Comparison of ENCODE assay signal across 8 cellular contexts in genomic region chr4:36241771-36242170, GRCh38. TPM values are rescaled to one million over a fixed set of nuclear protein-coding genes. Genes with fewer than 3 reads are reported as not detected.
DNase-seq lines count a peak whose midpoint lies in the region; ATAC-seq and TF ChIP-seq lines count a peak whose summit lies in the region.

No MANE protein-coding gene starts in this region.

- H3K36me3 Mint-ChIP-seq in activated naive CD4-positive, alpha-beta T cell treated with anti-CD3 and anti-CD28 coated beads for 36 hours (ENCODE audit: low read depth), result peaks cover 31% of the 10 kb centered on the region
- peaks cover 30% of the 10 kb centered on the region for H3K36me3 Mint-ChIP-seq in activated B cell treated with CpG ODN at 0.5 μM for 24 hours (ENCODE audit: low read depth)

- peaks cover 8% of the 10 kb centered on the region for H3K9me3 Mint-ChIP-seq in activated naive CD4-positive, alpha-beta T cell treated with anti-CD3 and anti-CD28 coated beads for 36 hours
- peaks cover 4% of the 10 kb centered on the region for H3K9me3 Mint-ChIP-seq in activated B cell treated with CpG ODN at 0.5 μM for 24 hours

- POLR2A ChIA-PET in activated B cell treated with CpG ODN at 0.5 μM for 24 hours (lab: Charles Lee), result interaction anchor here (0.6 to 5.2 kb wide), 4 partner anchors 13 to 84 kb away, joined by 3 to 60 read pairs (median 7); no protein-coding TSS in a partner anchor

- DNase-seq in activated naive CD4-positive, alpha-beta T cell treated with anti-CD3 and anti-CD28 coated beads for 36 hours, result no peak
- DNase-seq in activated naive CD4-positive, alpha-beta T cell treated with Interleukin-2 at 50 U/mL for 16 hours, result no peak
- DNase-seq in activated B cell treated with CpG ODN at 0.5 μM for 24 hours, result no peak
- peak; percentile 82 for DNase-seq in medulla oblongata (ENCODE audit: extremely low spot score)
- DNase-seq in WERI-Rb-1, result no peak
- DNase-seq in NCI-H69 (lab: John Stamatoyannopoulos, UW), result no peak
- no peak for DNase-seq in NCI-H510A (lab: John Stamatoyannopoulos, UW)

- TF ChIP-seq CTCF in activated B cell treated with CpG ODN at 0.5 μM for 24 hours (IDR thresholded peaks at IDR 0.05) (no peak), WERI-Rb-1 (IDR thresholded peaks at IDR 0.05; ENCODE audit: low read depth, low read length) (no peak)

- no peak overlapping the region for H3K27ac ChIP-seq in WERI-Rb-1

- no peak overlapping the region for H3K4me3 ChIP-seq in WERI-Rb-1 (ENCODE audit: low read depth, low read length)

- peak overlapping the region; percentile 58 for H3K27ac Mint-ChIP-seq in activated naive CD4-positive, alpha-beta T cell treated with anti-CD3 and anti-CD28 coated beads for 36 hours
- peak overlapping the region; percentile 89 for H3K27ac Mint-ChIP-seq in activated B cell treated with CpG ODN at 0.5 μM for 24 hours

- H3K27me3 ChIP-seq in WERI-Rb-1 (ENCODE audit: insufficient read depth, low read depth, severe bottlenecking), result peaks cover 87% of the 10 kb centered on the region

- H3K36me3 ChIP-seq in WERI-Rb-1, result no peaks in the 10 kb centered on the region

- H3K27me3 Mint-ChIP-seq in activated naive CD4-positive, alpha-beta T cell treated with anti-CD3 and anti-CD28 coated beads for 36 hours (ENCODE audit: low read depth), result no peaks in the 10 kb centered on the region
- no peaks in the 10 kb centered on the region for H3K27me3 Mint-ChIP-seq in activated B cell treated with CpG ODN at 0.5 μM for 24 hours

- ATAC-seq in HG02885 (IDR thresholded peaks at IDR 0.05; ENCODE audit: poor library complexity, unreplicated experiment) (peak; percentile 46), activated B cell treated with CpG ODN at 0.5 μM for 24 hours (ENCODE audit: low read depth) (no peak)

- no peaks in the 10 kb centered on the region for H3K9me3 ChIP-seq in WERI-Rb-1 (ENCODE audit: severe bottlenecking)

- CTCF ChIA-PET in activated naive CD4-positive, alpha-beta T cell treated with anti-CD3 and anti-CD28 coated beads for 36 hours (lab: Charles Lee), result no interaction called here
- CTCF ChIA-PET in activated B cell treated with CpG ODN at 0.5 μM for 24 hours (lab: Charles Lee), result interaction anchor here (0.7 to 1.4 kb wide), 4 partner anchors 22 to 158 kb away, joined by 3 to 4 read pairs (median 3); no protein-coding TSS in a partner anchor

- intact Hi-C loops in activated naive CD4-positive, alpha-beta T cell treated with anti-CD3 and anti-CD28 coated beads for 36 hours (cut with micrococcal nuclease), result loop anchor here (1.0 to 5.0 kb wide), 2 partner anchors 32 to 269 kb away; no protein-coding TSS in a partner anchor
- intact Hi-C loops in activated B cell treated with CpG ODN at 0.5 μM for 24 hours (cut with micrococcal nuclease), result loop anchor here (1.0 to 5.0 kb wide), 3 partner anchors 16 to 1651 kb away; partner anchors contain the start of gene TBC1D1

- H3K4me1 Mint-ChIP-seq in activated naive CD4-positive, alpha-beta T cell treated with anti-CD3 and anti-CD28 coated beads for 36 hours (ENCODE audit: low read depth), result peaks cover 34% of the 10 kb centered on the region
- peaks cover 68% of the 10 kb centered on the region for H3K4me1 Mint-ChIP-seq in activated B cell treated with CpG ODN at 0.5 μM for 24 hours

- H3K4me3 Mint-ChIP-seq in activated naive CD4-positive, alpha-beta T cell treated with anti-CD3 and anti-CD28 coated beads for 36 hours, result peak overlapping the region; percentile 94
- H3K4me3 Mint-ChIP-seq in activated B cell treated with CpG ODN at 0.5 μM for 24 hours, result peak overlapping the region; percentile 90

RNA-seq across cellular contexts. Expression of gene ARAP2, which starts 2.5 kb away (rescaled TPM):
- 10 to 100 TPM; 29.6 to 38.2 TPM for total RNA-seq in activated naive CD4-positive, alpha-beta T cell treated with anti-CD3 and anti-CD28 coated beads for 36 hours
- 55.7 and 59.1 TPM in 2 replicates for total RNA-seq in activated B cell treated with CpG ODN at 0.5 μM for 24 hours

RNA-seq across cellular contexts. Expression of gene DTHD1, which starts 39.6 kb away (rescaled TPM):
- under 1 TPM; 0.17 to 0.25 TPM for total RNA-seq in activated naive CD4-positive, alpha-beta T cell treated with anti-CD3 and anti-CD28 coated beads for 36 hours
- total RNA-seq in activated B cell treated with CpG ODN at 0.5 μM for 24 hours, result not detected in 2 replicates
